19 cellular contexts compared by ENCODE assay signal in genomic region chr12:6833189-6833890, GRCh38. TPM values are rescaled to one million over a fixed set of nuclear protein-coding genes. Genes with fewer than 3 reads are reported as not detected.
"Had no signal": no experiment of that assay in that cellular context is flagged by ENCODE, and none has a peak within 500 bp of the region (broad histone marks: within the 10 kb centered on the region; RNA-seq: fewer than 3 reads in every experiment).

No MANE protein-coding gene starts in this region.

- FAIRE-seq: colon had no signal

- H3K27me3 ChIP-seq: cardiac muscle cell, dorsolateral prefrontal cortex, foreskin keratinocyte, suprapubic skin, vagina had no signal

- H3K9me3 ChIP-seq: lower lobe of right lung, suprapubic skin, transverse colon, vagina had no signal

- DNase-seq: activated CD4-positive, alpha-beta memory T cell treated with anti-CD3 and anti-CD28 coated beads, Interleukin-2, amount 10 ng/mL, durations not matched to agents 7 days and 5 days; activated CD4-positive, alpha-beta T cell treated with anti-CD3 and anti-CD28 coated beads for 4 hours; activated CD8-positive, alpha-beta memory T cell treated with anti-CD3 and anti-CD28 coated beads, Interleukin-2, amount 10 ng/mL, durations not matched to agents 7 days and 5 days; activated naive CD8-positive, alpha-beta T cell treated with anti-CD3 and anti-CD28 coated beads, Interleukin-2, amount 10 ng/mL, durations not matched to agents 7 days and 5 days; amygdala; dorsolateral prefrontal cortex; endodermal cell; foreskin keratinocyte; immature natural killer cell; lower lobe of right lung; stimulated activated CD4-positive, alpha-beta T cell treated with anti-CD3 and anti-CD28 coated beads, Interleukin-2, amount 100 ng/mL, for 48 hours; stimulated activated naive CD8-positive, alpha-beta T cell treated with anti-CD3 and anti-CD28 coated beads, Interleukin-15, amount 100 ng/mL, for 72 hours; SW 1271; transverse colon had no signal

- H3K4me1 ChIP-seq: foreskin keratinocyte had no signal

- H3K36me3 ChIP-seq: transverse colon had no signal

- H3K4me3 ChIP-seq: cardiac muscle cell, dorsolateral prefrontal cortex, lower lobe of right lung, skin epidermis, suprapubic skin, transverse colon, vagina had no signal

- ATAC-seq: foreskin keratinocyte; lower lobe of right lung; stimulated activated naive CD8-positive, alpha-beta T cell treated with anti-CD3 and anti-CD28 coated beads, Interleukin-15, amount 100 ng/mL, for 72 hours had no signal

- H3K27ac ChIP-seq: cardiac muscle cell, dorsolateral prefrontal cortex, foreskin keratinocyte, lower lobe of right lung, skin epidermis, suprapubic skin, transverse colon, vagina had no signal

RNA-seq across cellular contexts. Expression of gene P3H3, which starts 5.1 kb away (rescaled TPM):
- polyA plus RNA-seq: immature natural killer cell had no signal

RNA-seq across cellular contexts. Expression of gene GNB3, which starts 7.4 kb away (rescaled TPM):
- total RNA-seq: activated CD4-positive, alpha-beta memory T cell treated with anti-CD3 and anti-CD28 coated beads, Interleukin-2, amount 10 ng/mL, durations not matched to agents 7 days and 5 days had no signal
- polyA plus RNA-seq: immature natural killer cell had no signal

RNA-seq across cellular contexts. Expression of gene GPR162, which starts 11.7 kb away (rescaled TPM):
- total RNA-seq: activated CD4-positive, alpha-beta memory T cell treated with anti-CD3 and anti-CD28 coated beads, Interleukin-2, amount 10 ng/mL, durations not matched to agents 7 days and 5 days had no signal
- polyA plus RNA-seq: immature natural killer cell had no signal
